ENCODE assay signal across 10 cellular contexts in the genomic region with DNA sequence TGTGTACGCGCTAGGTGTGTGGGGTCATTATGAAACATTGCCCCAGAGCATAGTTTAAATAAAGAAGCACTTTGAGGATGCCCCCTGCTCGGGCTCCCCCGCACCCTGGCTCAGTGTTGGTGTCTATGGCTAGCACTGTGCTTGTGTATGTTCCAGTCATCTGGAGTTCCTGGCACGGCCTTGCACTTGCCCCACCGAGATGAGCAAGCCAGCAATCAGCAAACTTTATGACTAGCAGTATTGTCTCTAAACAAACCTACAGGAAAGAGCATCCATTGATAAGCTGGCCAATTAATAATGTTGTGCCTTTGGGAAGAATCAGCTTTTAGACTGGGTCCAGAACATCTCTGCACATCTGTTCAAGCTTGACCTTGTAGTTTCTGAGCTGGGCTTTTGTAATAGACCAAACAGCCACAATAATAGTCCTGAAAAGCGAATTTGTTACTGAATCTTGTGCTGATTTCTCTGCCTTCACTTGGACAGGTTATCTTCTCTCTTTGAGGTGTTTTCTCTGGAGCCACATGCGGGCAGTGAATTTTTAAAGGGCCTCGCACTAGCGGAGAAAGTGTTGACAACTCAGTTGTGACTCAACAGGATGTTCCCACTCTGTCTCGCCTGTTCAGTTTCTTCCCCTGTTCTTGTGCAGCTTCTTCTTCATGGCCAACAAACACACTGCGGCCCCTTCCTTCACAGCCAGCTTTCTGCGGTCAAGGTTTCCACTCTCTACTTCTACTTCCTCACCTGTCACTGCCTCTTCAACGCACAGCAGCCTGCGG. TPM values are rescaled to one million over a fixed set of nuclear protein-coding genes. Genes with fewer than 3 reads are reported as not detected.
DNase-seq lines count a peak whose midpoint lies in the region; TF ChIP-seq lines count a peak whose summit lies in the region.
"Had no signal": no experiment of that assay in that cellular context is flagged by ENCODE, and none has a peak within 500 bp of the region (broad histone marks: within the 10 kb centered on the region; RNA-seq: fewer than 3 reads in every experiment).

No MANE protein-coding gene starts in this region.

- no peaks in the 10 kb centered on the region for H3K36me3 ChIP-seq in muscle layer of duodenum (ENCODE audit: control insufficient read depth in 1 of 2, insufficient read depth in 2 of 2, low read length in 2 of 2)

- H3K4me3 Mint-ChIP-seq in activated naive CD8-positive, alpha-beta T cell: peak overlapping the region; percentile 51
- no peak overlapping the region for H3K4me3 Mint-ChIP-seq in activated naive CD8-positive, alpha-beta T cell treated with anti-CD3 and anti-CD28 coated beads for 36 hours
- peak overlapping the region; percentile 90 for H3K4me3 Mint-ChIP-seq in type B pancreatic cell
- H3K4me3 Mint-ChIP-seq: T-helper 2 cell treated with Interferon-gamma antibody and Interleukin-4, amounts not matched to agents 5 μg/mL and 100 μg/mL, for 36 hours had no signal

- no peak for DNase-seq in activated naive CD8-positive, alpha-beta T cell treated with anti-CD3 and anti-CD28 coated beads for 36 hours
- DNase-seq in fibroblast of pulmonary artery (ENCODE audit: low read depth): peak; percentile 54
- DNase-seq in type B pancreatic cell (ENCODE audit: extremely low spot score, unreplicated experiment): no peak
- DNase-seq in NCI-H1417 treated with DMSO at 0.1 percent for 48 hours (lab: John Stamatoyannopoulos, UW): no peak
- no peak for DNase-seq in NCI-H774 (lab: John Stamatoyannopoulos, UW)
- no peak for DNase-seq in activated gamma-delta T cell (lab: John Stamatoyannopoulos, UW)

- peak overlapping the region; percentile 51 for H3K27ac ChIP-seq in muscle layer of duodenum (ENCODE audit: low read length)
- H3K27ac ChIP-seq: A549 had no signal

- H3K36me3 Mint-ChIP-seq in activated naive CD8-positive, alpha-beta T cell: no peaks in the 10 kb centered on the region
- no peaks in the 10 kb centered on the region for H3K36me3 Mint-ChIP-seq in activated naive CD8-positive, alpha-beta T cell treated with anti-CD3 and anti-CD28 coated beads for 36 hours
- no peaks in the 10 kb centered on the region for H3K36me3 Mint-ChIP-seq in type B pancreatic cell

- TF ChIP-seq CTCF in fibroblast of pulmonary artery (IDR thresholded peaks at IDR 0.05; ENCODE audit: low read length, missing control alignments) (no peak), type B pancreatic cell (conservative IDR thresholded peaks at IDR 0.05) (no peak)

- H3K9me3 Mint-ChIP-seq in activated naive CD8-positive, alpha-beta T cell (ENCODE audit: low read depth): no peaks in the 10 kb centered on the region
- no peaks in the 10 kb centered on the region for H3K9me3 Mint-ChIP-seq in activated naive CD8-positive, alpha-beta T cell treated with anti-CD3 and anti-CD28 coated beads for 36 hours
- H3K9me3 Mint-ChIP-seq in type B pancreatic cell: no peaks in the 10 kb centered on the region
- H3K9me3 Mint-ChIP-seq: T-helper 2 cell treated with Interferon-gamma antibody and Interleukin-4, amounts not matched to agents 5 μg/mL and 100 μg/mL, for 36 hours had no signal

- H3K27me3 Mint-ChIP-seq in activated naive CD8-positive, alpha-beta T cell: peaks cover 19% of the 10 kb centered on the region
- H3K27me3 Mint-ChIP-seq in activated naive CD8-positive, alpha-beta T cell treated with anti-CD3 and anti-CD28 coated beads for 36 hours: peaks cover 41% of the 10 kb centered on the region
- no peaks in the 10 kb centered on the region for H3K27me3 Mint-ChIP-seq in type B pancreatic cell

- no peaks in the 10 kb centered on the region for H3K9me3 ChIP-seq in muscle layer of duodenum (ENCODE audit: control insufficient read depth in 1 of 2, low read length in 2 of 2)
- H3K9me3 ChIP-seq: A549 had no signal

- peaks cover 4% of the 10 kb centered on the region for H3K4me1 Mint-ChIP-seq in activated naive CD8-positive, alpha-beta T cell (ENCODE audit: low read depth)
- H3K4me1 Mint-ChIP-seq in activated naive CD8-positive, alpha-beta T cell treated with anti-CD3 and anti-CD28 coated beads for 36 hours: peaks cover 5% of the 10 kb centered on the region
- peaks cover 8% of the 10 kb centered on the region for H3K4me1 Mint-ChIP-seq in type B pancreatic cell (ENCODE audit: unreplicated experiment)

- no peaks in the 10 kb centered on the region for H3K4me1 ChIP-seq in muscle layer of duodenum (ENCODE audit: control insufficient read depth in 1 of 2, insufficient read depth in 2 of 2, low read length in 2 of 2)
- H3K4me1 ChIP-seq: A549 had no signal

- H3K27ac Mint-ChIP-seq in activated naive CD8-positive, alpha-beta T cell: no peak overlapping the region
- no peak overlapping the region for H3K27ac Mint-ChIP-seq in activated naive CD8-positive, alpha-beta T cell treated with anti-CD3 and anti-CD28 coated beads for 36 hours
- H3K27ac Mint-ChIP-seq in type B pancreatic cell: peak overlapping the region; percentile 24
- H3K27ac Mint-ChIP-seq: T-helper 2 cell treated with Interferon-gamma antibody and Interleukin-4, amounts not matched to agents 5 μg/mL and 100 μg/mL, for 36 hours had no signal

- no peaks in the 10 kb centered on the region for H3K27me3 ChIP-seq in muscle layer of duodenum (ENCODE audit: low read depth, low read length)

- peak overlapping the region; percentile 62 for H3K4me3 ChIP-seq in fibroblast of pulmonary artery (replicated peaks; ENCODE audit: low read depth, low read length)
- peak overlapping the region; percentile 74 for H3K4me3 ChIP-seq in muscle layer of duodenum (ENCODE audit: low read depth in 1 of 2, low read length in 2 of 2)
- H3K4me3 ChIP-seq: A549 had no signal

RNA-seq across cellular contexts. Expression of gene SHROOM4, which starts 0.9 kb away (rescaled TPM):
- not detected for total RNA-seq in activated naive CD8-positive, alpha-beta T cell treated with anti-CD3 and anti-CD28 coated beads for 36 hours
- total RNA-seq in type B pancreatic cell (ENCODE audit: low replicate concordance): 3.9 and 13.3 TPM in 2 replicates
